In the genomic region with DNA sequence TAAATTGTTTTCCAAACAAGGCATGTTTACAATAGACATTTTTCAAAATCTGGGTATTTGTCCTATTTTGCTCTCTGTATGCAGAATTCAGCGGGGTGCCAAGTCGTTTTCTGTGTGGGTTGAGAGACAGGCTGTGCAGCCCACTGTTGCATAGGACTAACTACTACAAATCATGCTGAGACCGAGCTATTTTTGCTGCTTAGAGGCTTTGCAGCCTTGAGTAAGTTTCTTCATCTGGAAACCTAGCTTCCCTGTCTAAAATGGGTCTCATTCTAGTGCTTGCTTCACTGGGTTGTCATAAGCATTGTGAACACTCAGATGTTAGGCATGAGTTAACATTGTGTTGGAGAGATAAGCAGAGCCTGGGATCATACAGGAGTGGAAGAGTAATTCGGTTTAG, we compare ENCODE assay signal across 8 cellular contexts. TPM values are rescaled to one million over a fixed set of nuclear protein-coding genes. Genes with fewer than 3 reads are reported as not detected.
DNase-seq lines count a peak whose midpoint lies in the region; ATAC-seq and TF ChIP-seq lines count a peak whose summit lies in the region.

No MANE protein-coding gene starts in this region.

- DNase-seq in A673 (ENCODE audit: low spot score) = peak; percentile 28
- peak; percentile 32 for DNase-seq in HCEC 1CT
- no peak for DNase-seq in activated naive CD8-positive, alpha-beta T cell treated with anti-CD3 and anti-CD28 coated beads, Interleukin-2, amount 10 ng/mL, durations not matched to agents 7 days and 5 days
- peak; percentile 73 for DNase-seq in iris pigment epithelial cell (ENCODE audit: low read depth)
- DNase-seq in tibial nerve (ENCODE audit: low spot score in 2 of 2) = no peak
- no peak for DNase-seq in NCI-H2196 treated with DMSO at 0.1 percent for 48 hours (lab: John Stamatoyannopoulos, UW; ENCODE audit: unreplicated experiment)
- no peak for DNase-seq in testis

- WGBS in tibial nerve, 2 donors = 27 to 28% methylated on average over 4 of the region's 4 CpGs
- 20 to 23% methylated on average over 4 of the region's 4 CpGs for WGBS in testis, 2 donors

- peak overlapping the region; percentile 87 for H3K4me3 Mint-ChIP-seq in activated naive CD8-positive, alpha-beta T cell treated with anti-CD3 and anti-CD28 coated beads, Interleukin-2, amount 10 ng/mL, durations not matched to agents 7 days and 5 days

- no peaks in the 10 kb centered on the region for H3K9me3 Mint-ChIP-seq in activated naive CD8-positive, alpha-beta T cell treated with anti-CD3 and anti-CD28 coated beads, Interleukin-2, amount 10 ng/mL, durations not matched to agents 7 days and 5 days

- H3K4me1 ChIP-seq in A673 (ENCODE audit: insufficient read depth, low read length, poor library complexity, severe bottlenecking) = peaks cover 12% of the 10 kb centered on the region
- H3K4me1 ChIP-seq in tibial nerve = peaks cover 0 to 43% (median 22%) of the 10 kb centered on the region in 4 donors
- peaks cover 17% of the 10 kb centered on the region for H3K4me1 ChIP-seq in testis

- H3K9me3 ChIP-seq in A673 (ENCODE audit: low read depth, low read length, poor library complexity, severe bottlenecking) (no peaks in the 10 kb centered on the region), tibial nerve (no peaks in the 10 kb centered on the region), testis (no peaks in the 10 kb centered on the region)

- TF ChIP-seq POLR2A in tibial nerve (IDR thresholded peaks at IDR 0.05) (no peak), testis (IDR thresholded peaks at IDR 0.05) (no peak)

- no peak for ATAC-seq in activated naive CD8-positive, alpha-beta T cell treated with anti-CD3 and anti-CD28 coated beads, Interleukin-2, amount 10 ng/mL, durations not matched to agents 7 days and 5 days (ENCODE audit: low read depth)
- ATAC-seq in GM19452 (IDR thresholded peaks at IDR 0.05; ENCODE audit: unreplicated experiment) = no peak

- H3K27me3 Mint-ChIP-seq in activated naive CD8-positive, alpha-beta T cell treated with anti-CD3 and anti-CD28 coated beads, Interleukin-2, amount 10 ng/mL, durations not matched to agents 7 days and 5 days = no peaks in the 10 kb centered on the region

- CTCF ChIA-PET in A673 (lab: Charles Lee) = no interaction called here

- H3K36me3 Mint-ChIP-seq in activated naive CD8-positive, alpha-beta T cell treated with anti-CD3 and anti-CD28 coated beads, Interleukin-2, amount 10 ng/mL, durations not matched to agents 7 days and 5 days = peaks cover 4% of the 10 kb centered on the region

- H3K4me3 ChIP-seq in A673 (ENCODE audit: low read depth, low read length, poor library complexity, severe bottlenecking) (peak overlapping the region; percentile 92), tibial nerve (peak overlapping the region in 3 of 4 donors; percentile 80 to 88 (median 81)), testis (no peak overlapping the region)

- peaks cover 53% of the 10 kb centered on the region for H3K4me1 Mint-ChIP-seq in activated naive CD8-positive, alpha-beta T cell treated with anti-CD3 and anti-CD28 coated beads, Interleukin-2, amount 10 ng/mL, durations not matched to agents 7 days and 5 days

- POLR2A ChIA-PET in A673 (lab: Charles Lee; ENCODE audit: low non-redundant PET) = interaction anchor here (0.5 kb wide), 1 partner anchor 1164 kb away, joined by 3 read pairs; no protein-coding TSS in a partner anchor
- POLR2A ChIA-PET in activated naive CD8-positive, alpha-beta T cell treated with anti-CD3 and anti-CD28 coated beads, Interleukin-2, amount 10 ng/mL, durations not matched to agents 7 days and 5 days (lab: Charles Lee) = interaction anchor here (0.5 to 2.4 kb wide), 3 partner anchors 15 to 96 kb away, joined by 3 to 15 read pairs (median 5); no protein-coding TSS in a partner anchor

- H3K27ac ChIP-seq in A673 (ENCODE audit: low read depth, low read length, poor library complexity, severe bottlenecking) = peak overlapping the region; percentile 21
- peak overlapping the region in 3 of 4 donors; percentile 91 to 97 (median 95) for H3K27ac ChIP-seq in tibial nerve
- H3K27ac ChIP-seq in testis = peak overlapping the region in 1 of 2 donors; percentile 87

- H3K27me3 ChIP-seq in A673 (replicated peaks; ENCODE audit: insufficient read depth, low read depth, low read length, poor library complexity) = no peaks in the 10 kb centered on the region
- H3K27me3 ChIP-seq in tibial nerve = no peaks in the 10 kb centered on the region
- H3K27me3 ChIP-seq in testis = no peaks in the 10 kb centered on the region

- peak overlapping the region; percentile 76 for H3K27ac Mint-ChIP-seq in activated naive CD8-positive, alpha-beta T cell treated with anti-CD3 and anti-CD28 coated beads, Interleukin-2, amount 10 ng/mL, durations not matched to agents 7 days and 5 days

- no peak for TF ChIP-seq EP300 in tibial nerve (IDR thresholded peaks at IDR 0.05)

- BruUV-seq in A673 (replicated peaks; lab: Mats Ljungman, UMichigan) = no TSS peak

- no peak for TF ChIP-seq CTCF in A673 (conservative IDR thresholded peaks at IDR 0.05; ENCODE audit: low read depth, low read length)
- no peak for TF ChIP-seq CTCF in tibial nerve (IDR thresholded peaks at IDR 0.05)
- TF ChIP-seq CTCF in testis (IDR thresholded peaks at IDR 0.05) = no peak

- H3K36me3 ChIP-seq in A673 (ENCODE audit: insufficient read depth, low read length, poor library complexity, severe bottlenecking) (no peaks in the 10 kb centered on the region), tibial nerve (no peaks in the 10 kb centered on the region), testis (ENCODE audit: low read depth, missing control alignments) (no peaks in the 10 kb centered on the region)

- intact Hi-C loops in A673 (cut with micrococcal nuclease; ENCODE audit: unreplicated experiment) = no loop called here
- intact Hi-C loops in testis (cut with DNase I; ENCODE audit: low total_unique reads) = no loop called here

RNA-seq across cellular contexts. Expression of gene PRPSAP2, which starts 1.3 kb away (rescaled TPM):
- 72.1 and 73.4 TPM in 2 replicates for total RNA-seq in A673 (2021)
- total RNA-seq in activated naive CD8-positive, alpha-beta T cell treated with anti-CD3 and anti-CD28 coated beads, Interleukin-2, amount 10 ng/mL, durations not matched to agents 7 days and 5 days = 10 to 100 TPM; 51.6 to 63.4 TPM
- total RNA-seq in tibial nerve = 10 to 100 TPM; 31.4 to 35.1 (median 33.7) TPM
- 10 to 100 TPM; 55.4 to 56.1 TPM for total RNA-seq in testis
- polyA plus RNA-seq in testis (ENCODE audit: insufficient read depth, low read depth, low replicate concordance) = 42.8 TPM

Comparison
In these comparisons a context has a peak if more than half of its experiments do, and no peak if none do; other contexts are left out.
1. DNase-seq: peak in A673 (single experiment), HCEC 1CT (single experiment) and iris pigment epithelial cell (single experiment); none in activated naive CD8-positive, alpha-beta T cell treated with anti-CD3 and anti-CD28 coated beads, Interleukin-2, amount 10 ng/mL, durations not matched to agents 7 days and 5 days (single experiment), tibial nerve (0 of 2), NCI-H2196 treated with DMSO at 0.1 percent for 48 hours (single experiment) and testis (single experiment).
2. H3K4me3 ChIP-seq: peak in A673 (single experiment) and tibial nerve (3 of 4); none in testis (0 of 2).